Comparison of ENCODE assay signal across 8 cellular contexts in the genomic region with DNA sequence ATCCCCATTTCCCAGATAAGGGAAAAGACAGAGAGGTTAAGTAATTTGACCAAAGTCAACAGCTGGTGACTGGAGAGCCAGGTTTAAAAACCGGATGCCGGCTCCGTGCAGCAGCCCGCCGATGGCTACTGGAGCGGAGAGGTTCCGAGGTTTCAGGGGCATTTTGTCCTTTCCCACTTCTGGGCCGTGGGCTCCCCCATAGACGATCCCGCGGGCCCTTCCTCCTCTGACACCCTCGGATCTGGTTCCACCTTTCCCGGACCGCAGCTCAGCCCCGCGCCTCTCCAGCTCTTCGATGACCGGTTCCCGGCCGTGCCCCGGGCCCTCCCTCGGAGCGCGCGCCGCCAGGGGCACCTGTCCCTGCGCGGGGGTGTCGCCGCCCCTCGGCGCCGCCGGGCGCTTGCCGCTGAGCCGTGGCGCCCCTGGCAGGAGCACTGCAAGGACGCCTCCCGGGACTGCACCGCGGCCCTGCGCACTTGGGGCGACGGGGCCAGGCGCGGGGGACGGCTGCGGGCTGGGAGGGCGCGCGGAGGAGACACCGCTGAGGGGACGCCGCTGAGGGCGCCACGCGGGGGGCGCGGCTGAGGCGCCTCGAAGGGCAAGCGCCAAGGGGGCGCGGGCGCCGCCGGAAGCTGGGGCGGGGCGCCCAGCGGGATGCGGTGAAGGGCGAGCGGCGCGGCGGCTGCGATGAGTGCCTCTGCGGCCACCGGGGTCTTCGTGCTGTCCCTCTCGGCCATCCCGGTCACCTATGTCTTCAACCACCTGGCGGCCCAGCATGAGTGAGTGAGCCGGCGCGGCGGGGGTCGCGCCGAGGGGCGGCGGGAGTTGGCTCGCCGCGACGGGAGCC. TPM values are rescaled to one million over a fixed set of nuclear protein-coding genes. Genes with fewer than 3 reads are reported as not detected.
DNase-seq lines count a peak whose midpoint lies in the region; ATAC-seq and TF ChIP-seq lines count a peak whose summit lies in the region.

A gene (plus strand): TSS at position 652 of the 847 bp plus-strand sequence. CDS start 36 bp downstream, at position 688.

- intact Hi-C loops in right cardiac atrium (cut with DNase I): no loop called here

- no peaks in the 10 kb centered on the region for H3K9me3 ChIP-seq in right cardiac atrium (ENCODE audit: control insufficient read depth, low read length)

- H3K27ac ChIP-seq in HL-60 (replicated peaks) (peak within 1 kb of the TSS; percentile 62), right cardiac atrium (ENCODE audit: low read length) (peak within 1 kb of the TSS; percentile 25)

- H3K36me3 Mint-ChIP-seq in activated naive CD4-positive, alpha-beta T cell treated with anti-CD3 and anti-CD28 coated beads, Interleukin-2, amount 50 U/mL, for 72 hours: peaks cover 5 to 6% of the 10 kb centered on the region in 2 donors

- DNase-seq in NCI-H1417 (lab: John Stamatoyannopoulos, UW) (peak; percentile 4 to 78 (median 75)), NCI-H1417 treated with DMSO at 0.1 percent for 48 hours (lab: John Stamatoyannopoulos, UW) (no peak), HL-60 (ENCODE audit: low read depth in 1 of 2, low spot score in 1 of 2) (peak in 1 of 2 experiments; percentile 2), right cardiac atrium (peak; percentile 26 to 79 (median 69)), retina (peak; percentile 50)
- peak in 1 of 2 donors; percentile 26 for DNase-seq in activated naive CD4-positive, alpha-beta T cell treated with anti-CD3 and anti-CD28 coated beads, Interleukin-2, amount 50 U/mL, for 72 hours (ENCODE audit: low spot score in 2 of 2)

- H3K4me3 ChIP-seq in HL-60 (replicated peaks; ENCODE audit: insufficient read depth, low read length) (peak within 1 kb of the TSS; percentile 50), right cardiac atrium (ENCODE audit: low read length) (peak within 1 kb of the TSS; percentile 59)

- WGBS in right cardiac atrium: 1% methylated on average over 97 of the region's 97 CpGs

- H3K9me3 Mint-ChIP-seq in activated naive CD4-positive, alpha-beta T cell treated with anti-CD3 and anti-CD28 coated beads, Interleukin-2, amount 50 U/mL, for 72 hours: peaks cover 5% of the 10 kb centered on the region in 2 donors

- no peak for TF ChIP-seq CTCF in HL-60 (IDR thresholded peaks at IDR 0.05; ENCODE audit: insufficient read depth, low read length)

- H3K27me3 ChIP-seq in HL-60 (ENCODE audit: insufficient read depth, poor library complexity, severe bottlenecking) (peaks cover 4% of the 10 kb centered on the region), right cardiac atrium (ENCODE audit: control insufficient read depth, insufficient read depth) (no peaks in the 10 kb centered on the region)

- ATAC-seq in activated naive CD4-positive, alpha-beta T cell treated with anti-CD3 and anti-CD28 coated beads, Interleukin-2, amount 50 U/mL, for 72 hours: peak; percentile 58 to 63
- ATAC-seq in right cardiac atrium: peak; percentile 37 to 42
- no peak for ATAC-seq in HG03378 (IDR thresholded peaks at IDR 0.05; ENCODE audit: unreplicated experiment)
- no peak for ATAC-seq in GM18858 (IDR thresholded peaks at IDR 0.05; ENCODE audit: unreplicated experiment)

- peaks cover 4% of the 10 kb centered on the region for H3K4me1 ChIP-seq in right cardiac atrium (ENCODE audit: control insufficient read depth, insufficient read depth, low read length)

- peak within 1 kb of the TSS in 1 of 2 donors; percentile 66 for H3K27ac Mint-ChIP-seq in activated naive CD4-positive, alpha-beta T cell treated with anti-CD3 and anti-CD28 coated beads, Interleukin-2, amount 50 U/mL, for 72 hours

RNA-seq across cellular contexts. Expression of the gene that starts here (rescaled TPM):
- 1 to 10 TPM in 1 of 2 donors, under 1 TPM in 1; 0.84 to 2.6 TPM for total RNA-seq in activated naive CD4-positive, alpha-beta T cell treated with anti-CD3 and anti-CD28 coated beads, Interleukin-2, amount 50 U/mL, for 72 hours
- total RNA-seq in right cardiac atrium: 10 to 100 TPM; 14.8 to 20.9 (median 16.7) TPM
- 13.8 TPM for polyA plus RNA-seq in right cardiac atrium

Comparison
In these comparisons a context has a peak if more than half of its experiments do, and no peak if none do; other contexts are left out.
1. RNA of the gene that starts here (total RNA-seq): 14.8 to 20.9 TPM in right cardiac atrium; 0.84 to 2.6 TPM in activated naive CD4-positive, alpha-beta T cell treated with anti-CD3 and anti-CD28 coated beads, Interleukin-2, amount 50 U/mL, for 72 hours; every median in the first group is over 4 times any median in the second.
2. ATAC-seq: peak in activated naive CD4-positive, alpha-beta T cell treated with anti-CD3 and anti-CD28 coated beads, Interleukin-2, amount 50 U/mL, for 72 hours (2 of 2) and right cardiac atrium (2 of 2); none in HG03378 (single experiment) and GM18858 (single experiment).